In genomic region chr14:51651388-51652167, GRCh38 we compare ENCODE assay signal across 1 cellular context.
A peak's percentile ranks its signal among the peaks of the same experiment; 100 is the strongest.
TF ChIP-seq lines count a peak whose summit lies in the region.

FRMD6 (plus strand) TSS chr14:51651910; CDS start chr14:51689837, 37,927 bp downstream.

TF ChIP-seq in HepG2, 621 proteins besides CTCF, POLR2A, EP300 and RAD21 (continued from another document and continues in another):
- TF ChIP-seq ZFP91 (CRISPR knock-in tag; IDR thresholded peaks at IDR 0.05; ENCODE audit: borderline replicate concordance) (peak; percentile 54; the same call in 1 of the 2 replicates), PPARG (CRISPR knock-in tag; conservative IDR thresholded peaks at IDR 0.05) (peak; percentile 13; the same call in 1 of the 2 replicates), ETS1 (CRISPR knock-in tag; IDR thresholded peaks at IDR 0.05) (no peak), ATRX (CRISPR knock-in tag; IDR thresholded peaks at IDR 0.05; ENCODE audit: borderline replicate concordance) (no peak), MED13 (CRISPR knock-in tag; IDR thresholded peaks at IDR 0.05) (peak; percentile 37; the same call in 1 of the 2 replicates), ZSCAN12 (CRISPR knock-in tag; IDR thresholded peaks at IDR 0.05) (0 out of 2 replicates have a peak, but pooled peaks have one; percentile 70), ARID4A (CRISPR knock-in tag; IDR thresholded peaks at IDR 0.05; ENCODE audit: borderline replicate concordance) (peak; percentile 28; the same call in 1 of the 2 replicates), ZMYM4 (CRISPR knock-in tag; IDR thresholded peaks at IDR 0.05) (peak; percentile 55; the same call in 1 of the 2 replicates), DNMT3B (CRISPR knock-in tag; conservative IDR thresholded peaks at IDR 0.05) (no peak; the same call in 1 of the 2 replicates), HNRNPK (IDR thresholded peaks at IDR 0.05; ENCODE audit: low read depth, low read length, poor library complexity, severe bottlenecking) (peak; percentile 11), LBX2 (CRISPR knock-in tag; IDR thresholded peaks at IDR 0.05; ENCODE audit: borderline replicate concordance) (no peak), ATM (IDR thresholded peaks at IDR 0.05; ENCODE audit: borderline replicate concordance) (no peak), HNF1B (CRISPR knock-in tag; IDR thresholded peaks at IDR 0.05) (no peak; the same call in 1 of the 2 replicates), MAX (IDR thresholded peaks at IDR 0.05) (peak; percentile 65), ZNF580 (CRISPR knock-in tag; IDR thresholded peaks at IDR 0.05; ENCODE audit: borderline replicate concordance, low read depth) (0 out of 2 replicates have a peak, but pooled peaks have one; percentile 13), CEBPB (IDR thresholded peaks at IDR 0.05; ENCODE audit: borderline replicate concordance, low read depth, low read length) (no peak), HNF1A (IDR thresholded peaks at IDR 0.05; ENCODE audit: low read depth) (no peak), HNF1A (CRISPR knock-in tag; IDR thresholded peaks at IDR 0.05; ENCODE audit: borderline replicate concordance) (0 out of 2 replicates have a peak, but pooled peaks have one; percentile 26), ELF1 (CRISPR knock-in tag; IDR thresholded peaks at IDR 0.05) (peak; percentile 41; the same call in 1 of the 2 replicates), KLF16 (CRISPR knock-in tag; IDR thresholded peaks at IDR 0.05) (0 out of 4 replicates have a peak, but pooled peaks of 1 of the 2 experiments have one; percentile 19), ZNF816 (CRISPR knock-in tag; IDR thresholded peaks at IDR 0.05; ENCODE audit: borderline replicate concordance) (no peak), ZNF749 (CRISPR knock-in tag; IDR thresholded peaks at IDR 0.05; ENCODE audit: borderline replicate concordance) (no peak), ZNF335 (CRISPR knock-in tag; IDR thresholded peaks at IDR 0.05) (no peak), NR2F2 (IDR thresholded peaks at IDR 0.05; ENCODE audit: borderline replicate concordance, low read depth) (no peak), ZNF672 (CRISPR knock-in tag; IDR thresholded peaks at IDR 0.05) (no peak), KLF15 (CRISPR knock-in tag; IDR thresholded peaks at IDR 0.05; ENCODE audit: borderline replicate concordance) (peak; percentile 46; the same call in 1 of the 2 replicates), ARID5B (CRISPR knock-in tag; IDR thresholded peaks at IDR 0.05) (peak; percentile 22; the same call in 1 of the 2 replicates), SRF (IDR thresholded peaks at IDR 0.05; ENCODE audit: low read depth, low read length) (no peak), TRIM22 (IDR thresholded peaks at IDR 0.05) (no peak), NAIF1 (CRISPR knock-in tag; IDR thresholded peaks at IDR 0.05; ENCODE audit: borderline replicate concordance) (no peak), KLF9 (CRISPR knock-in tag; IDR thresholded peaks at IDR 0.05; ENCODE audit: low read depth) (no peak), ATAD3A (CRISPR knock-in tag; IDR thresholded peaks at IDR 0.05) (no peak), ZNF709 (CRISPR knock-in tag; IDR thresholded peaks at IDR 0.05) (no peak; the same call in 1 of the 2 replicates), ZNF772 (CRISPR knock-in tag; IDR thresholded peaks at IDR 0.05) (peak; percentile 59; the same call in 1 of the 2 replicates), MTA3 (CRISPR knock-in tag; IDR thresholded peaks at IDR 0.05) (no peak), MTA1 (CRISPR knock-in tag; IDR thresholded peaks at IDR 0.05; ENCODE audit: borderline replicate concordance) (no peak), FOXP1 (IDR thresholded peaks at IDR 0.05) (no peak), FOXP1 (CRISPR knock-in tag; IDR thresholded peaks at IDR 0.05) (no peak), ZNF138 (CRISPR knock-in tag; IDR thresholded peaks at IDR 0.05; ENCODE audit: low read depth) (0 out of 2 replicates have a peak, but pooled peaks have one; percentile 34)
